In the genomic region with DNA sequence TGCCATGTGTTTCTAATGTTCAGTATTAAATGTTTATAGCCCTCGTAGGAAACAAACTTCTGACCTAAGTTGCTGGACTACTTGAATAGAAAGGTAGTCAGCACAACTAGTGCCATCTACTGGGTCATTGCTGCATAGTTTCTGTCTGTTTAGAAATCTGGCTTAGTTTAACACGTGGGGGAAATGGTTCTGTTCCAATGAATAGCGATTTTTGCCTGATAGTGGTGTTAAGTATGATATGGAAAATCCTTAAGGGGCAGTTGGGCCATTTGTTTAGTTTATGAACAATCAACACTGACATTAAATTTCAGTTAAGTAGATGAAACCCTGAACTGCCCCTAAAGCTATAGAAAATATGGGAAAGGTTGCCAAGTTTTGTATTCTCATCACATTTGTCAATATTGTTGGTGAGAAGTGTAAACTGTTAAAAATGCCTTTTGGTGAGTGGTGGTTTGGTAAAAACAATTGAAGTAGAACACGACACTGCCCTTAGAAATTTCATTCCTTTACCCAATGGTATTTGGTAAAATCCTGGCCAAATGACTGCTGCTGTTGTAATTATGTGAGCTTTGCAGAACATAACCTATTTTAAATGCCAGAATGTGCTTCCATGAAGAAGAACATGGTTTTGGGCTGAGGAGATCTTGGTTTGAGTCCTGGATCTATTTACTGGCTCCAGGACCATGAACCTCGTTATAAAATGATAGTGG, we compare ENCODE assay signal across 8 cellular contexts. TPM values are rescaled to one million over a fixed set of nuclear protein-coding genes. Genes with fewer than 3 reads are reported as not detected.
DNase-seq lines count a peak whose midpoint lies in the region; ATAC-seq and TF ChIP-seq lines count a peak whose summit lies in the region.

No MANE protein-coding gene starts in this region.

- no peak overlapping the region for H3K27ac ChIP-seq in uterus

- TF ChIP-seq CTCF in AG09319 (IDR thresholded peaks at IDR 0.05; ENCODE audit: low read depth, low read length), result peak; percentile 81
- peak; percentile 77 for TF ChIP-seq CTCF in GM12872 (IDR thresholded peaks at IDR 0.05; ENCODE audit: insufficient read depth, low read depth, low read length)
- peak; percentile 81 for TF ChIP-seq CTCF in NB4 (IDR thresholded peaks at IDR 0.05; ENCODE audit: low read depth, low read length)
- TF ChIP-seq CTCF in uterus (IDR thresholded peaks at IDR 0.05), result peak; percentile 52 to 76 (median 67)

- intact Hi-C loops in uterus (cut with DNase I; ENCODE audit: low total_unique reads), result loop anchor here (10.0 kb wide), 1 partner anchor 126 kb away; no protein-coding TSS in a partner anchor

- no peaks in the 10 kb centered on the region for H3K27me3 ChIP-seq in uterus

- H3K4me3 ChIP-seq in NB4 (ENCODE audit: low read depth, low read length), result no peak overlapping the region
- H3K4me3 ChIP-seq in uterus, result no peak overlapping the region

- peak; percentile 63 for ATAC-seq in HG02571 (IDR thresholded peaks at IDR 0.05; ENCODE audit: unreplicated experiment)

- DNase-seq in AG09319 (ENCODE audit: extremely low read depth, low read depth), result peak; percentile 78
- peak; percentile 83 for DNase-seq in NB4 (ENCODE audit: low read depth)
- peak in 3 of 5 donors; percentile 34 to 74 (median 44) for DNase-seq in T-helper 1 cell
- DNase-seq in dermis blood vessel endothelial cell, result peak; percentile 91
- DNase-seq in lung microvascular endothelial cell (ENCODE audit: low read depth in 2 of 2), result peak; percentile 87 to 89
- DNase-seq in uterus, result peak in 1 of 2 donors; percentile 48

- H3K36me3 ChIP-seq in uterus, result no peaks in the 10 kb centered on the region

- TF ChIP-seq POLR2A in NB4 (IDR thresholded peaks at IDR 0.05; ENCODE audit: extremely low read depth, insufficient read length), result no peak
- TF ChIP-seq POLR2A in uterus (IDR thresholded peaks at IDR 0.05), result no peak

- H3K9me3 ChIP-seq in uterus, result no peaks in the 10 kb centered on the region

- H3K4me1 ChIP-seq in uterus, result peaks cover 0 to 4% of the 10 kb centered on the region in 2 donors

RNA-seq across cellular contexts. Expression of a gene that starts 13.2 kb away (rescaled TPM):
- total RNA-seq in dermis blood vessel endothelial cell (15.7 and 20.9 TPM in 2 replicates), lung microvascular endothelial cell (11.3 and 11.8 TPM in 2 replicates), uterus (10 to 100 TPM in 3 of 4 donors, 1 to 10 TPM in 1; 2.3 to 43.3 (median 22.2) TPM)
